In the genomic region with DNA sequence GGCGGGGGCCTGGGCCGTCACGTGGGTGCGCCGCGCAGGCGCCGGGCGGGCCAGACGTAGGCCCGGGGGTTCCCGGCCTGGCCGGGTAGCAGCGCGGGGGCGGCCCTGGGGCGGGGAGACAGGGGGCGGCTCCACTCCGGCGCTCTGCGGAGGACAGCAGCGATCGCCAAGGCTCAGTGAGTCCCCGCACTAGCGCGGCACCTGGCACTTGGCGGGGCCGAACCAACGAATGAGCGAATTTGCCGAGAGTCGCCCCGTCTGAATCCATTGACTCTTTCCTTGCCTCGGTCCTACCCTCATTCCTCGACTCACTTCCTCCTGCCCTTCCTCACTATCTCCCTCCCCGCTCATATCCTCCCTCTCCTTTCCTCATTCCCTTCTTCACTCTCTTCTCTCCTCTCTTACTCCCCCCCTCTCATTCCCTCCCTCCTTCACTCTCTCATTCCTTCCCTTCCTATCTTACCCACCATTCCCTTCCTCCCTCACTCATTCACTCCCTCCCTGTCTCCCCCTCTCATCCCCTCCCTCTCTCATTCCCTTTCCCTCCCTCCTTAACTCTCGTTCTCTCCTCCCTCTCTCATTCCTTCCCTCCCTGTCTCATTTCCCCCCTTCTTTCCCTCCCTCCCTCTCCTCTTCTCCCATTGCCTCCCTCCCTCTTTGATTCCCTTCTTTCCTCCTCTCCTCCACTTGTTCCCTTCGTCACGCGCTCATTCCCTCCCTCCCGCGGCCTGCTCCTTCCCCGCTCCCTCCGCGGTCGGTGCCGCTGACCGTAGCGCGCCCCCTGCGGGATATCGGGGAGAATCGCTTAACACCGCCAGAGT, we compare ENCODE assay signal across 8 cellular contexts. TPM values are rescaled to one million over a fixed set of nuclear protein-coding genes. Genes with fewer than 3 reads are reported as not detected.
A peak's percentile ranks its signal among the peaks of the same experiment; 100 is the strongest.
DNase-seq lines count a peak whose midpoint lies in the region; ATAC-seq and TF ChIP-seq lines count a peak whose summit lies in the region.

No MANE protein-coding gene starts in this region.

- peak overlapping the region; percentile 96 for H3K9ac ChIP-seq in GM23248

- peaks cover 9% of the 10 kb centered on the region for H3K4me1 ChIP-seq in GM23248 (ENCODE audit: insufficient read depth)
- no peaks in the 10 kb centered on the region for H3K4me1 ChIP-seq in RWPE2 (ENCODE audit: insufficient read depth, poor library complexity, severe bottlenecking)

- in situ Hi-C loops in GM23248 (cut with MboI) = no loop called here

- no peaks in the 10 kb centered on the region for H3K36me3 ChIP-seq in GM23248 (ENCODE audit: low read depth)
- no peaks in the 10 kb centered on the region for H3K36me3 ChIP-seq in RWPE2 (ENCODE audit: low read depth)

- TF ChIP-seq CTCF in LNCAP (IDR thresholded peaks at IDR 0.05) (peak; percentile 96), RWPE2 (IDR thresholded peaks at IDR 0.05; ENCODE audit: poor library complexity, severe bottlenecking) (peak; percentile 97), nephron progenitor cell (IDR thresholded peaks at IDR 0.05) (peak; percentile 78)

- no peaks in the 10 kb centered on the region for H3K9me3 ChIP-seq in GM23248 (ENCODE audit: low read depth)
- no peaks in the 10 kb centered on the region for H3K9me3 ChIP-seq in RWPE2 (ENCODE audit: severe bottlenecking)

- H3K4me2 ChIP-seq in GM23248 (ENCODE audit: unreplicated experiment) = peak overlapping the region; percentile 85

- no peaks in the 10 kb centered on the region for H3K9me3 Mint-ChIP-seq in nephron progenitor cell
- H3K9me3 Mint-ChIP-seq in stimulated activated naive CD8-positive, alpha-beta T cell treated with anti-CD3 and anti-CD28 coated beads, Interleukin-15, Interleukin-2, amounts not matched to agents 100 ng/mL and 50 ng/mL, for 24 hours = no peaks in the 10 kb centered on the region

- 0 out of 2 replicates have a peak, but pooled peaks cover 4% of the 10 kb centered on the region for H3F3A ChIP-seq in GM23248 (ENCODE audit: insufficient read depth)

- H3K4me1 Mint-ChIP-seq in nephron progenitor cell = peaks cover 34% of the 10 kb centered on the region
- peaks cover 35% of the 10 kb centered on the region for H3K4me1 Mint-ChIP-seq in stimulated activated naive CD8-positive, alpha-beta T cell treated with anti-CD3 and anti-CD28 coated beads, Interleukin-15, Interleukin-2, amounts not matched to agents 100 ng/mL and 50 ng/mL, for 24 hours (ENCODE audit: low read depth)

- 1% methylated on average over 40 to 50 of the region's 54 CpGs for WGBS in GM23248 (ENCODE audit: low coverage in 1 of 2, low lambda C conversion rate in 2 of 2, missing lambda C conversion rate in 2 of 2), 2 experiments

- no peaks in the 10 kb centered on the region for H4K20me1 ChIP-seq in GM23248 (ENCODE audit: insufficient read depth)

- no peaks in the 10 kb centered on the region for H3K9me2 ChIP-seq in GM23248 (ENCODE audit: insufficient read depth)

- H3K27me3 Mint-ChIP-seq in nephron progenitor cell (ENCODE audit: low read depth, poor library complexity) = peaks cover 4% of the 10 kb centered on the region
- no peaks in the 10 kb centered on the region for H3K27me3 Mint-ChIP-seq in stimulated activated naive CD8-positive, alpha-beta T cell treated with anti-CD3 and anti-CD28 coated beads, Interleukin-15, Interleukin-2, amounts not matched to agents 100 ng/mL and 50 ng/mL, for 24 hours

- H3K4me3 Mint-ChIP-seq in nephron progenitor cell = peak overlapping the region; percentile 93
- H3K4me3 Mint-ChIP-seq in stimulated activated naive CD8-positive, alpha-beta T cell treated with anti-CD3 and anti-CD28 coated beads, Interleukin-15, Interleukin-2, amounts not matched to agents 100 ng/mL and 50 ng/mL, for 24 hours = peak overlapping the region; percentile 85

- peaks cover 7% of the 10 kb centered on the region for H3K36me3 Mint-ChIP-seq in nephron progenitor cell (ENCODE audit: low read depth)
- no peaks in the 10 kb centered on the region for H3K36me3 Mint-ChIP-seq in stimulated activated naive CD8-positive, alpha-beta T cell treated with anti-CD3 and anti-CD28 coated beads, Interleukin-15, Interleukin-2, amounts not matched to agents 100 ng/mL and 50 ng/mL, for 24 hours (ENCODE audit: low read depth)

- DNase-seq in EL (peak; percentile 93), GM23248 (peak; percentile 98), RWPE2 (ENCODE audit: low spot score) (peak; percentile 86), activated gamma-delta T cell (lab: John Stamatoyannopoulos, UW) (peak; percentile 94), fibroblast of the conjunctiva (ENCODE audit: low read depth) (peak; percentile 65), nephron progenitor cell (peak; percentile 94)

- H3K79me2 ChIP-seq in GM23248 (ENCODE audit: insufficient read depth) = peaks cover 41% of the 10 kb centered on the region

- H2AFZ ChIP-seq in GM23248 = peak overlapping the region; percentile 93

- H3K27me3 ChIP-seq in GM23248 (replicated peaks; ENCODE audit: insufficient read depth) (no peaks in the 10 kb centered on the region), RWPE2 (ENCODE audit: insufficient read depth, poor library complexity, severe bottlenecking) (no peaks in the 10 kb centered on the region)

- H3K4me3 ChIP-seq in GM23248 = peak overlapping the region; percentile 80
- peak overlapping the region; percentile 84 for H3K4me3 ChIP-seq in RWPE2 (ENCODE audit: severe bottlenecking)

- peak; percentile 88 for ATAC-seq in RWPE2 (ENCODE audit: low read depth)

- H3K27ac Mint-ChIP-seq in nephron progenitor cell = peak overlapping the region; percentile 95
- H3K27ac Mint-ChIP-seq in stimulated activated naive CD8-positive, alpha-beta T cell treated with anti-CD3 and anti-CD28 coated beads, Interleukin-15, Interleukin-2, amounts not matched to agents 100 ng/mL and 50 ng/mL, for 24 hours = peak overlapping the region; percentile 77

- H3K27ac ChIP-seq in GM23248 (peak overlapping the region; percentile 88), RWPE2 (ENCODE audit: poor library complexity, severe bottlenecking) (peak overlapping the region; percentile 76)

RNA-seq across cellular contexts. Expression of a gene that starts 0.5 kb away (rescaled TPM):
- total RNA-seq in GM23248 (2014; rRNA removed; shearing (Covaris generic)) = 37.7 and 41.3 TPM in 2 replicates
- polyA plus RNA-seq in GM23248 (2016; fragmentation: Nextera tagmentation; extraction: Ambion mirVana) = 19.0 and 20.0 TPM in 2 replicates

RNA-seq across cellular contexts. Expression of a gene that starts 11.3 kb away (rescaled TPM):
- 40.0 and 40.2 TPM in 2 replicates for total RNA-seq in GM23248 (2014; rRNA removed; shearing (Covaris generic))
- polyA plus RNA-seq in GM23248 (2016; fragmentation: Nextera tagmentation; extraction: Ambion mirVana) = 69.4 and 69.7 TPM in 2 replicates

RNA-seq across cellular contexts. Expression of a gene that starts 58.4 kb away (rescaled TPM):
- total RNA-seq in GM23248 (2014; rRNA removed; shearing (Covaris generic)) = 45.6 and 46.9 TPM in 2 replicates
- polyA plus RNA-seq in GM23248 (2016; fragmentation: Nextera tagmentation; extraction: Ambion mirVana) = 7.9 and 10.2 TPM in 2 replicates

Comparison
In these comparisons a context has a peak if more than half of its experiments do, and no peak if none do; other contexts are left out.
1. Peak in every context shown above with its lines: DNase-seq, ATAC-seq, H3K4me3 ChIP-seq and H3K27ac ChIP-seq.